In genomic region chr6:106103728-106104109, GRCh38 we compare ENCODE assay signal across 8 cellular contexts. TPM values are rescaled to one million over a fixed set of nuclear protein-coding genes. Genes with fewer than 3 reads are reported as not detected.
DNase-seq lines count a peak whose midpoint lies in the region; ATAC-seq and TF ChIP-seq lines count a peak whose summit lies in the region.

No MANE protein-coding gene starts in this region.

- ATAC-seq in CD8-positive, alpha-beta T cell: peak; percentile 62
- ATAC-seq in GM21526 (IDR thresholded peaks at IDR 0.05; ENCODE audit: low FRiP score, unreplicated experiment): peak; percentile 30

- no peaks in the 10 kb centered on the region for H3K9me3 ChIP-seq in CD8-positive, alpha-beta T cell (ENCODE audit: low read length)
- H3K9me3 ChIP-seq in duodenal mucosa (ENCODE audit: control insufficient read depth in 1 of 2, low read length in 2 of 2): no peaks in the 10 kb centered on the region
- no peaks in the 10 kb centered on the region for H3K9me3 ChIP-seq in OCI-LY7 (ENCODE audit: low read length)

- intact Hi-C loops in CD8-positive, alpha-beta T cell (cut with DNase I, micrococcal nuclease): loop anchor here in 1 of 2 experiments (2.0 kb wide), 1 partner anchor 13 kb away; no protein-coding TSS in a partner anchor
- intact Hi-C loops in OCI-LY7 (cut with micrococcal nuclease; ENCODE audit: unreplicated experiment): no loop called here

- peak in 3 of 7 experiments; percentile 45 to 64 (median 51) for DNase-seq in CD8-positive, alpha-beta T cell
- DNase-seq in NCI-H2107 treated with DMSO at 0.1 percent for 48 hours (lab: John Stamatoyannopoulos, UW; ENCODE audit: unreplicated experiment) (peak; percentile 42), NCI-H146 (lab: John Stamatoyannopoulos, UW) (no peak), NCI-H146 treated with DMSO at 0.1 percent for 48 hours (lab: John Stamatoyannopoulos, UW; ENCODE audit: unreplicated experiment) (no peak), OCI-LY7 (ENCODE audit: low spot score) (no peak)

- no peak overlapping the region for H2AFZ ChIP-seq in OCI-LY7 (ENCODE audit: low read length)

- no peak overlapping the region for H3K4me2 ChIP-seq in OCI-LY7 (ENCODE audit: low read length)

- H3K4me3 ChIP-seq in CD8-positive, alpha-beta T cell (ENCODE audit: low read depth, low read length): peak overlapping the region; percentile 29
- H3K4me3 ChIP-seq in duodenal mucosa (ENCODE audit: low read depth in 1 of 2, low read length in 2 of 2): peak overlapping the region; percentile 67 to 72
- H3K4me3 ChIP-seq in OCI-LY7 (ENCODE audit: low read depth, low read length, poor library complexity, severe bottlenecking): no peak overlapping the region

- H3K4me1 ChIP-seq in CD8-positive, alpha-beta T cell (ENCODE audit: insufficient read depth, low read length): peaks cover 31% of the 10 kb centered on the region
- H3K4me1 ChIP-seq in duodenal mucosa (ENCODE audit: control insufficient read depth in 1 of 2, insufficient read depth in 2 of 2, low read length in 2 of 2) (peaks cover 22 to 39% of the 10 kb centered on the region in 2 donors), OCI-LY7 (ENCODE audit: insufficient read depth, low read length, poor library complexity, severe bottlenecking) (peaks cover 14% of the 10 kb centered on the region)

- peaks cover 60% of the 10 kb centered on the region for H3K4me1 Mint-ChIP-seq in CD8-positive, alpha-beta T cell (ENCODE audit: low read depth)
- H3K4me1 Mint-ChIP-seq in stimulated activated naive CD8-positive, alpha-beta T cell treated with anti-CD3 and anti-CD28 coated beads, Interleukin-15, Interleukin-2, amounts not matched to agents 100 ng/mL and 50 ng/mL, for 24 hours (ENCODE audit: low read depth): peaks cover 85% of the 10 kb centered on the region

- H3K9ac ChIP-seq in duodenal mucosa (ENCODE audit: low read depth in 1 of 2, low read length in 2 of 2): peak overlapping the region; percentile 27 to 67

- no peaks in the 10 kb centered on the region for H3K9me3 Mint-ChIP-seq in CD8-positive, alpha-beta T cell
- no peaks in the 10 kb centered on the region for H3K9me3 Mint-ChIP-seq in stimulated activated naive CD8-positive, alpha-beta T cell treated with anti-CD3 and anti-CD28 coated beads, Interleukin-15, Interleukin-2, amounts not matched to agents 100 ng/mL and 50 ng/mL, for 24 hours

- no peak for TF ChIP-seq CTCF in CD8-positive, alpha-beta T cell (IDR thresholded peaks at IDR 0.05)
- TF ChIP-seq CTCF in OCI-LY7 (conservative IDR thresholded peaks at IDR 0.05; ENCODE audit: low read length): no peak

- H3K36me3 ChIP-seq in CD8-positive, alpha-beta T cell (ENCODE audit: insufficient read depth, low read length): no peaks in the 10 kb centered on the region
- peaks cover 30% of the 10 kb centered on the region in 2 donors for H3K36me3 ChIP-seq in duodenal mucosa (ENCODE audit: control insufficient read depth in 1 of 2, insufficient read depth in 2 of 2, low read length in 2 of 2)
- H3K36me3 ChIP-seq in OCI-LY7 (ENCODE audit: insufficient read depth, low read length): peaks cover 5% of the 10 kb centered on the region; the same call in 1 of the 2 replicates

- no peaks in the 10 kb centered on the region for H3K79me2 ChIP-seq in OCI-LY7 (ENCODE audit: insufficient read depth, low read depth, low read length)

- H3K27me3 ChIP-seq in CD8-positive, alpha-beta T cell (ENCODE audit: insufficient read depth, low read length): no peaks in the 10 kb centered on the region
- H3K27me3 ChIP-seq in duodenal mucosa (ENCODE audit: control insufficient read depth in 1 of 2, insufficient read depth in 2 of 2, low read length in 2 of 2): no peaks in the 10 kb centered on the region

- peaks cover 28% of the 10 kb centered on the region for H3K36me3 Mint-ChIP-seq in CD8-positive, alpha-beta T cell
- peaks cover 46% of the 10 kb centered on the region for H3K36me3 Mint-ChIP-seq in stimulated activated naive CD8-positive, alpha-beta T cell treated with anti-CD3 and anti-CD28 coated beads, Interleukin-15, Interleukin-2, amounts not matched to agents 100 ng/mL and 50 ng/mL, for 24 hours (ENCODE audit: low read depth)

- H3K27ac ChIP-seq in CD8-positive, alpha-beta T cell (ENCODE audit: low read depth, low read length): no peak overlapping the region
- peak overlapping the region; percentile 2 for H3K27ac ChIP-seq in duodenal mucosa (ENCODE audit: low read depth, low read length)
- H3K27ac ChIP-seq in OCI-LY7 (ENCODE audit: low read depth, low read length, poor library complexity, severe bottlenecking): no peak overlapping the region

- H3K9me2 ChIP-seq in OCI-LY7 (ENCODE audit: insufficient read depth, low read length): no peaks in the 10 kb centered on the region

- BruUV-seq in OCI-LY7 (replicated peaks; lab: Mats Ljungman, UMichigan): no TSS peak

- H4K20me1 ChIP-seq in OCI-LY7 (ENCODE audit: insufficient read depth, low read length): no peaks in the 10 kb centered on the region

- peak overlapping the region; percentile 90 for H3K4me3 Mint-ChIP-seq in CD8-positive, alpha-beta T cell
- H3K4me3 Mint-ChIP-seq in stimulated activated naive CD8-positive, alpha-beta T cell treated with anti-CD3 and anti-CD28 coated beads, Interleukin-15, Interleukin-2, amounts not matched to agents 100 ng/mL and 50 ng/mL, for 24 hours: peak overlapping the region; percentile 91

- peak overlapping the region; percentile 82 for H3K27ac Mint-ChIP-seq in CD8-positive, alpha-beta T cell
- peak overlapping the region; percentile 47 for H3K27ac Mint-ChIP-seq in stimulated activated naive CD8-positive, alpha-beta T cell treated with anti-CD3 and anti-CD28 coated beads, Interleukin-15, Interleukin-2, amounts not matched to agents 100 ng/mL and 50 ng/mL, for 24 hours

- POLR2A ChIA-PET in CD8-positive, alpha-beta T cell (lab: Charles Lee): interaction anchor here (2.2 kb wide), 1 partner anchor 11 kb away, joined by 13 read pairs; no protein-coding TSS in a partner anchor
- POLR2A ChIA-PET in OCI-LY7 (lab: Charles Lee): interaction anchor here (0.6 to 1.2 kb wide), 2 partner anchors 11 to 43 kb away, joined by 3 to 7 read pairs; no protein-coding TSS in a partner anchor

- CTCF ChIA-PET in CD8-positive, alpha-beta T cell (lab: Charles Lee): no interaction called here
- CTCF ChIA-PET in OCI-LY7 (lab: Charles Lee; ENCODE audit: unreplicated experiment): no interaction called here

- H3K27me3 Mint-ChIP-seq in CD8-positive, alpha-beta T cell (ENCODE audit: low read depth): peaks cover 11% of the 10 kb centered on the region
- peaks cover 11% of the 10 kb centered on the region for H3K27me3 Mint-ChIP-seq in stimulated activated naive CD8-positive, alpha-beta T cell treated with anti-CD3 and anti-CD28 coated beads, Interleukin-15, Interleukin-2, amounts not matched to agents 100 ng/mL and 50 ng/mL, for 24 hours

RNA-seq across cellular contexts. Expression of gene PRDM1, which starts 17.6 kb away (rescaled TPM):
- 10 to 100 TPM; 35.5 to 38.4 TPM for total RNA-seq in CD8-positive, alpha-beta T cell
- total RNA-seq in OCI-LY7 (2014; rRNA removed; shearing (Covaris generic)): 1.5 and 2.2 TPM in 2 replicates
- total RNA-seq in OCI-LY7 (2022): 1.9 and 3.3 TPM in 2 replicates

Comparison
In these comparisons a context has a peak if more than half of its experiments do, and no peak if none do; other contexts are left out.
1. RNA of gene PRDM1, which starts 17.6 kb away (total RNA-seq): 35.5 to 38.4 TPM in CD8-positive, alpha-beta T cell; 1.5 to 3.3 TPM in OCI-LY7; every median in the first group is over 4 times any median in the second.